ENCODE assay signal across 12 cellular contexts in the genomic region with DNA sequence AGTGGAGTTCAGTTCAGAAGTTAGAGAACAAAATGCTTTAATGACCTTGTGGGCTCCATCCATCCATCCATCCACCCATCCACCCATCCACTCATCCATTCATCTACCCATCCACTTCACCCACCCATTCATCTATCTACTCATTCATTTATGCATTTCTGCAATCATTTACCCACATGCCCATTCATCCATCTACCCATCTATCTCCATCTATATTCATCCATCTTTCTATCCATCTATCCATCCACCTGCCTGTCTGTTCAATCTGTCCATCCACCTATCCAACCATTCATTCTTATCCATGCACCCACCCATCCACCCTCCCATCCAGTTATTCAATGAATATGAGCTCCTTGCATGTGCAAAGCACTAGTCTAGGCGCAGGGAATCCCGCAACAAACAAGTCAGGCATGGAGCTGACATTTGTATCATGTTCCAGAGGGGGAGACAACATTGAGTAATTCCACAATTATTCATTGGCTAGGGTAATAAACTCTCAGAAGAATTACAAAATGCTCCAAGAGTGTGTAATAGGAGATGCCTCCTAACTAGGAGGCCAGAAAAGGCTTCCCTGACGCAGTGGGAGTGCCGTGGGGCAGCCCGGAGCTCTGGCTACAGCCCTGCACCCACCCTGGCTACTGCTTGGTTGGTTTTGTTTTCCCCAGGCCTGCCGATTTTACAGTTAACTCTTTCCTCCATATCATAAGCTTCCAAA.
DNase-seq lines count a peak whose midpoint lies in the region; ATAC-seq, FAIRE-seq and TF ChIP-seq lines count a peak whose summit lies in the region.
"Had no signal": no experiment of that assay in that cellular context is flagged by ENCODE, and none has a peak within 500 bp of the region (broad histone marks: within the 10 kb centered on the region; RNA-seq: fewer than 3 reads in every experiment).

No MANE protein-coding gene starts in this region.

- peaks cover 52% of the 10 kb centered on the region for H3F3A ChIP-seq in smooth muscle cell (ENCODE audit: low read depth)

- peaks cover 8% of the 10 kb centered on the region for H3K27me3 Mint-ChIP-seq in brain
- peaks cover 9% of the 10 kb centered on the region for H3K27me3 Mint-ChIP-seq in stimulated activated memory B cell treated with anti-CD40 and anti-IgM and Interleukin-4, amounts not matched to agents 10 μg/mL and 1 μg/mL and 100 μg/mL, for 72 hours

- H3K36me3 Mint-ChIP-seq in brain, result no peaks in the 10 kb centered on the region
- no peaks in the 10 kb centered on the region for H3K36me3 Mint-ChIP-seq in stimulated activated memory B cell treated with anti-CD40 and anti-IgM and Interleukin-4, amounts not matched to agents 10 μg/mL and 1 μg/mL and 100 μg/mL, for 72 hours

- dilution Hi-C loops in keratinocyte (cut with MboI; ENCODE audit: extremely low pct_ligation_motif_present, low sequenced_read_pairs), result no loop called here

- no peaks in the 10 kb centered on the region for H4K20me1 ChIP-seq in keratinocyte (ENCODE audit: control insufficient read depth, extremely low read depth, insufficient read depth, low read length)
- H4K20me1 ChIP-seq in smooth muscle cell (ENCODE audit: low read depth), result no peaks in the 10 kb centered on the region

- CTCF ChIA-PET in HEK293 (lab: Yijun Ruan, JAX), result interaction anchor here (0.6 kb wide), 1 partner anchor 310 kb away, joined by 5 read pairs; no protein-coding TSS in a partner anchor

- no peaks in the 10 kb centered on the region for H3K9me1 ChIP-seq in keratinocyte (ENCODE audit: control insufficient read depth, extremely low read depth, insufficient read depth, low read length)

- H3K4me1 ChIP-seq in HEK293 (ENCODE audit: control insufficient read depth, insufficient read depth, low read length) (peaks cover 6% of the 10 kb centered on the region), keratinocyte (ENCODE audit: control insufficient read depth, extremely low read depth, insufficient read depth, low read length) (peaks cover 8% of the 10 kb centered on the region), smooth muscle cell (ENCODE audit: low read depth) (peaks cover 38% of the 10 kb centered on the region)
- H3K4me1 ChIP-seq: right lobe of liver had no signal

- FAIRE-seq in keratinocyte (lab: Jason Lieb, UNC), result peak; percentile 20
- FAIRE-seq: HepG2 had no signal

- ATAC-seq in GM18505 (IDR thresholded peaks at IDR 0.05; ENCODE audit: unreplicated experiment), result no peak
- ATAC-seq in stimulated activated memory B cell treated with anti-CD40 and anti-IgM and Interleukin-4, amounts not matched to agents 10 μg/mL and 1 μg/mL and 100 μg/mL, for 72 hours, result no peak

- no peaks in the 10 kb centered on the region for H3K36me3 ChIP-seq in HEK293 (ENCODE audit: control insufficient read depth in 2 of 2, insufficient read depth in 1 of 2, low read length in 2 of 2)
- no peaks in the 10 kb centered on the region for H3K36me3 ChIP-seq in keratinocyte (ENCODE audit: control insufficient read depth in 2 of 2, extremely low read depth in 1 of 2, insufficient read depth in 2 of 2, low read length in 2 of 2)
- no peaks in the 10 kb centered on the region for H3K36me3 ChIP-seq in smooth muscle cell (ENCODE audit: low read depth)
- H3K36me3 ChIP-seq: right lobe of liver, thoracic aorta had no signal

- H3K4me2 ChIP-seq in keratinocyte (ENCODE audit: control insufficient read depth, extremely low read depth, insufficient read depth, low read depth, low read length) (no peak overlapping the region), smooth muscle cell (peak overlapping the region; percentile 76)
- H3K4me2 ChIP-seq: PC-9 had no signal

- TF ChIP-seq CTCF in HEK293 (tag by site-specific recombination; IDR thresholded peaks at IDR 0.05) (no peak), brain (conservative IDR thresholded peaks at IDR 0.05) (no peak), keratinocyte (optimal IDR thresholded peaks at IDR 0.05 in 1 of 3, IDR thresholded peaks at IDR 0.05 in 1 of 3, conservative IDR thresholded peaks at IDR 0.05 in 1 of 3; ENCODE audit: extremely low read depth in 1 of 3, insufficient read depth in 2 of 3, low read length in 3 of 3) (no peak), smooth muscle cell (IDR thresholded peaks at IDR 0.05; ENCODE audit: borderline replicate concordance, insufficient read depth, poor library complexity, severe bottlenecking) (no peak)

- peaks cover 0 to 11% (median 3%) of the 10 kb centered on the region in 5 experiments for H3K9me3 Mint-ChIP-seq in brain
- H3K9me3 Mint-ChIP-seq in stimulated activated memory B cell treated with anti-CD40 and anti-IgM and Interleukin-4, amounts not matched to agents 10 μg/mL and 1 μg/mL and 100 μg/mL, for 72 hours, result no peaks in the 10 kb centered on the region

- H3K4me3 Mint-ChIP-seq in brain, result peak overlapping the region in 3 of 5 experiments; percentile 2 to 18 (median 7)
- H3K4me3 Mint-ChIP-seq in stimulated activated memory B cell treated with anti-CD40 and anti-IgM and Interleukin-4, amounts not matched to agents 10 μg/mL and 1 μg/mL and 100 μg/mL, for 72 hours, result no peak overlapping the region

- H2AFZ ChIP-seq in keratinocyte (ENCODE audit: control insufficient read depth, low read length) (no peak overlapping the region), smooth muscle cell (ENCODE audit: low read depth) (no peak overlapping the region)
- H2AFZ ChIP-seq: PC-9 had no signal

- H3K79me2 ChIP-seq in keratinocyte (ENCODE audit: control insufficient read depth, insufficient read depth, low read length), result no peaks in the 10 kb centered on the region
- no peaks in the 10 kb centered on the region for H3K79me2 ChIP-seq in smooth muscle cell (ENCODE audit: low read depth)

- H3K27me3 ChIP-seq in keratinocyte (ENCODE audit: control insufficient read depth, extremely low read depth, insufficient read depth, low read length), result no peaks in the 10 kb centered on the region
- H3K27me3 ChIP-seq in smooth muscle cell (ENCODE audit: low read depth), result no peaks in the 10 kb centered on the region
- H3K27me3 ChIP-seq: right lobe of liver had no signal

- POLR2A ChIA-PET in HEK293 (lab: Yijun Ruan, JAX), result no interaction called here

- H3K27ac ChIP-seq in HEK293 (ENCODE audit: extremely low read depth, low read depth, low read length) (no peak overlapping the region), keratinocyte (ENCODE audit: control insufficient read depth, insufficient read depth, low read length) (no peak overlapping the region), smooth muscle cell (ENCODE audit: low read depth) (peak overlapping the region; percentile 98)
- H3K27ac ChIP-seq: PC-9, right lobe of liver, thoracic aorta had no signal

- H3K9ac ChIP-seq in keratinocyte (ENCODE audit: control insufficient read depth, extremely low read depth, insufficient read depth, low read length) (no peak overlapping the region), smooth muscle cell (ENCODE audit: low read depth) (peak overlapping the region; percentile 75)

- TF ChIP-seq POLR2A in erythroblast (IDR thresholded peaks at IDR 0.05; ENCODE audit: low read length), result no peak
- TF ChIP-seq POLR2A in GM18505 (IDR thresholded peaks at IDR 0.05; ENCODE audit: borderline replicate concordance, extremely low read depth, insufficient read depth, insufficient read length), result no peak

- no peak overlapping the region for H3K4me3 ChIP-seq in HEK293 (ENCODE audit: low read depth, low read length)
- H3K4me3 ChIP-seq in keratinocyte (ENCODE audit: control insufficient read depth in 2 of 3, extremely low read depth in 1 of 3, insufficient read depth in 2 of 3, low read depth in 1 of 3, low read length in 3 of 3), result no peak overlapping the region
- no peak overlapping the region for H3K4me3 ChIP-seq in smooth muscle cell
- H3K4me3 ChIP-seq: PC-9, right lobe of liver, thoracic aorta had no signal

- H3K9me3 ChIP-seq in HEK293 (ENCODE audit: control insufficient read depth, insufficient read depth, low read depth, low read length) (no peaks in the 10 kb centered on the region), keratinocyte (ENCODE audit: control insufficient read depth, low read depth, low read length) (no peaks in the 10 kb centered on the region), smooth muscle cell (replicated peaks; ENCODE audit: low read depth) (no peaks in the 10 kb centered on the region)
- H3K9me3 ChIP-seq: thoracic aorta had no signal

- 8% methylated on average over 6 of the region's 6 CpGs for WGBS in smooth muscle cell (ENCODE audit: low lambda C conversion rate)

- peak overlapping the region; percentile 11 to 89 (median 67) for H3K27ac Mint-ChIP-seq in brain
- H3K27ac Mint-ChIP-seq in stimulated activated memory B cell treated with anti-CD40 and anti-IgM and Interleukin-4, amounts not matched to agents 10 μg/mL and 1 μg/mL and 100 μg/mL, for 72 hours, result no peak overlapping the region

- no peak for DNase-seq in keratinocyte (ENCODE audit: low read depth, low spot score)
- DNase-seq in smooth muscle cell (lab: John Stamatoyannopoulos, UW; ENCODE audit: unreplicated experiment), result no peak
- no peak for DNase-seq in activated CD8-positive, alpha-beta memory T cell treated with anti-CD3 and anti-CD28 coated beads for 24 hours
- DNase-seq in erythroblast (lab: John Stamatoyannopoulos, UW), result no peak
- DNase-seq: right lobe of liver had no signal

- peaks cover 75% of the 10 kb centered on the region for H3K4me1 Mint-ChIP-seq in brain
- H3K4me1 Mint-ChIP-seq in stimulated activated memory B cell treated with anti-CD40 and anti-IgM and Interleukin-4, amounts not matched to agents 10 μg/mL and 1 μg/mL and 100 μg/mL, for 72 hours, result no peaks in the 10 kb centered on the region

TF ChIP-seq in HEK293, 187 proteins besides CTCF, POLR2A, EP300 and RAD21 (continues in another document):
- no peak for TF ChIP-seq ZNF529 (tag by site-specific recombination; IDR thresholded peaks at IDR 0.05; ENCODE audit: insufficient replicate concordance)
- TF ChIP-seq, protein P1, sequence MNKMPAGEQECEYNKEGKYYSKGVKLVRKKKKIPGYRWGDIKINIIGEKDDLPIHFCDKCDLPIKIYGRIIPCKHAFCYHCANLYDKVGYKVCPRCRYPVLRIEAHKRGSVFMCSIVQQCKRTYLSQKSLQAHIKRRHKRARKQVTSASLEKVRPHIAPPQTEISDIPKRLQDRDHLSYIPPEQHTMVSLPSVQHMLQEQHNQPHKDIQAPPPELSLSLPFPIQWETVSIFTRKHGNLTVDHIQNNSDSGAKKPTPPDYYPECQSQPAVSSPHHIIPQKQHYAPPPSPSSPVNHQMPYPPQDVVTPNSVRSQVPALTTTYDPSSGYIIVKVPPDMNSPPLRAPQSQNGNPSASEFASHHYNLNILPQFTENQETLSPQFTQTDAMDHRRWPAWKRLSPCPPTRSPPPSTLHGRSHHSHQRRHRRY (tag by site-specific recombination; IDR thresholded peaks at IDR 0.05), result no peak
- TF ChIP-seq ZNF707 (tag by site-specific recombination; IDR thresholded peaks at IDR 0.05), result no peak
- no peak for TF ChIP-seq ZNF341 (tag by site-specific recombination; IDR thresholded peaks at IDR 0.05; ENCODE audit: low read depth)
